29 cellular contexts compared by ENCODE assay signal in genomic region chr5:124641154-124641792, GRCh38.
DNase-seq lines count a peak whose midpoint lies in the region; ATAC-seq, FAIRE-seq and TF ChIP-seq lines count a peak whose summit lies in the region.
"Had no signal": no experiment of that assay in that cellular context is flagged by ENCODE, and none has a peak within 500 bp of the region (broad histone marks: within the 10 kb centered on the region; RNA-seq: fewer than 3 reads in every experiment).

No MANE protein-coding gene starts in this region.

- H3K4me1 Mint-ChIP-seq in progenitor cell of endocrine pancreas (ENCODE audit: low read depth) = peaks cover 31% of the 10 kb centered on the region
- H3K4me1 Mint-ChIP-seq: activated naive CD8-positive, alpha-beta T cell treated with anti-CD3 and anti-CD28 coated beads for 36 hours had no signal

- H2AFZ ChIP-seq in OCI-LY3 (ENCODE audit: low read depth, low read length) = no peak overlapping the region

- no peak for ATAC-seq in activated naive CD4-positive, alpha-beta T cell treated with anti-CD3 and anti-CD28 coated beads, Interleukin-2, amount 50 U/mL, for 72 hours

- intact Hi-C loops in kidney (cut with DNase I) = no loop called here

- H3K36me3 Mint-ChIP-seq in progenitor cell of endocrine pancreas (ENCODE audit: insufficient read depth) = peaks cover 49% of the 10 kb centered on the region
- peaks cover 0 to 5% of the 10 kb centered on the region in 2 donors for H3K36me3 Mint-ChIP-seq in activated naive CD4-positive, alpha-beta T cell treated with anti-CD3 and anti-CD28 coated beads, Interleukin-2, amount 50 U/mL, for 72 hours
- H3K36me3 Mint-ChIP-seq: activated naive CD8-positive, alpha-beta T cell treated with anti-CD3 and anti-CD28 coated beads for 36 hours had no signal

- H3K9me3 ChIP-seq in OCI-LY3 (ENCODE audit: insufficient read depth, low read length) (no peaks in the 10 kb centered on the region), kidney (ENCODE audit: control insufficient read depth in 1 of 2, low read length in 2 of 2) (peaks cover 0 to 4% of the 10 kb centered on the region in 2 donors)
- H3K9me3 ChIP-seq: ascending aorta, BLaER1, Caco-2, neutrophil had no signal

- H4K20me1 ChIP-seq in OCI-LY3 (ENCODE audit: insufficient read depth, low read length) = no peaks in the 10 kb centered on the region

- no peak overlapping the region for H3K4me3 ChIP-seq in OCI-LY3 (ENCODE audit: low read length)
- peak overlapping the region in 1 of 2 donors; percentile 2 for H3K4me3 ChIP-seq in kidney (ENCODE audit: low read length in 2 of 2)
- H3K4me3 ChIP-seq: ascending aorta, BLaER1, skin epidermis had no signal

- H3K4me1 ChIP-seq in OCI-LY3 (ENCODE audit: low read length) (peaks cover 20% of the 10 kb centered on the region), kidney (ENCODE audit: control insufficient read depth in 1 of 2, insufficient read depth in 1 of 2, low read depth in 1 of 2, low read length in 2 of 2) (peaks cover 0 to 5% of the 10 kb centered on the region in 2 donors)
- H3K4me1 ChIP-seq: ascending aorta had no signal

- DNase-seq in DMS53 (lab: John Stamatoyannopoulos, UW) (peak; percentile 92), kidney (peak; percentile 75), progenitor cell of endocrine pancreas (ENCODE audit: low spot score, unreplicated experiment) (no peak), DMS79 treated with DMSO at 0.1 percent for 48 hours (lab: John Stamatoyannopoulos, UW) (no peak), hepatic stellate cell (ENCODE audit: low spot score) (no peak), NCI-H345 treated with DMSO at 0.1 percent for 48 hours (lab: John Stamatoyannopoulos, UW; ENCODE audit: unreplicated experiment) (no peak)
- DNase-seq in activated naive CD4-positive, alpha-beta T cell treated with anti-CD3 and anti-CD28 coated beads, Interleukin-2, amount 50 U/mL, for 72 hours (ENCODE audit: low spot score in 2 of 2) = no peak
- DNase-seq: ACHN; activated CD4-positive, alpha-beta T cell treated with anti-CD3 and anti-CD28 coated beads, Interleukin-2, amount 50 U/mL, for 48 hours; activated naive CD8-positive, alpha-beta T cell treated with anti-CD3 and anti-CD28 coated beads for 36 hours; Caco-2; central memory CD4-positive, alpha-beta T cell; dermis blood vessel endothelial cell; EL; mammary epithelial cell; MM.1S; NCI-H1417 treated with DMSO at 0.1 percent for 48 hours; NCI-H2171; NCI-H526; stimulated activated CD4-positive, alpha-beta T cell treated with anti-CD3 and anti-CD28 coated beads, Interleukin-1b, Interleukin-23, amount 100 ng/mL, for 48 hours; T-helper 9 cell; WERI-Rb-1 had no signal

- no peak for TF ChIP-seq CTCF in OCI-LY3 (IDR thresholded peaks at IDR 0.05; ENCODE audit: low read depth, low read length)
- no peak for TF ChIP-seq CTCF in kidney (IDR thresholded peaks at IDR 0.05; ENCODE audit: borderline replicate concordance, extremely low read depth, insufficient read depth)
- no peak for TF ChIP-seq CTCF in progenitor cell of endocrine pancreas (IDR thresholded peaks at IDR 0.05; ENCODE audit: unreplicated experiment)

- no peak overlapping the region for H3K4me3 Mint-ChIP-seq in progenitor cell of endocrine pancreas (ENCODE audit: low read depth)
- H3K4me3 Mint-ChIP-seq: activated naive CD8-positive, alpha-beta T cell treated with anti-CD3 and anti-CD28 coated beads for 36 hours had no signal

- H3K36me3 ChIP-seq in OCI-LY3 (replicated peaks; ENCODE audit: low read depth, low read length) = no peaks in the 10 kb centered on the region
- peaks cover 0 to 4% of the 10 kb centered on the region in 2 donors for H3K36me3 ChIP-seq in kidney (ENCODE audit: control insufficient read depth in 1 of 2, insufficient read depth in 2 of 2, low read length in 2 of 2)
- H3K36me3 ChIP-seq: neutrophil had no signal

- H3K27ac Mint-ChIP-seq in progenitor cell of endocrine pancreas = peak overlapping the region; percentile 49
- H3K27ac Mint-ChIP-seq in activated naive CD4-positive, alpha-beta T cell treated with anti-CD3 and anti-CD28 coated beads, Interleukin-2, amount 50 U/mL, for 72 hours = no peak overlapping the region
- H3K27ac Mint-ChIP-seq: activated naive CD8-positive, alpha-beta T cell treated with anti-CD3 and anti-CD28 coated beads for 36 hours had no signal

- peak overlapping the region; percentile 41; the same call in 1 of the 2 replicates for H3K4me2 ChIP-seq in OCI-LY3 (ENCODE audit: low read length)
- H3K4me2 ChIP-seq: BLaER1 had no signal

- no peak for FAIRE-seq in kidney (lab: Jason Lieb, UNC)
- FAIRE-seq: endothelial cell of umbilical vein, urothelium cell line had no signal

- H3K9me3 Mint-ChIP-seq in progenitor cell of endocrine pancreas (ENCODE audit: low read depth) = no peaks in the 10 kb centered on the region
- no peaks in the 10 kb centered on the region for H3K9me3 Mint-ChIP-seq in activated naive CD4-positive, alpha-beta T cell treated with anti-CD3 and anti-CD28 coated beads, Interleukin-2, amount 50 U/mL, for 72 hours
- H3K9me3 Mint-ChIP-seq: activated naive CD8-positive, alpha-beta T cell treated with anti-CD3 and anti-CD28 coated beads for 36 hours had no signal

- H3K9ac ChIP-seq in OCI-LY3 (ENCODE audit: low read length) = no peak overlapping the region
- peak overlapping the region in 1 of 2 donors; percentile 32 for H3K9ac ChIP-seq in kidney (ENCODE audit: low read length in 2 of 2)
- H3K9ac ChIP-seq: BLaER1 had no signal

- no peak overlapping the region for H3K27ac ChIP-seq in OCI-LY3 (ENCODE audit: low read length)
- H3K27ac ChIP-seq in kidney (ENCODE audit: low read depth in 2 of 2, low read length in 2 of 2) = no peak overlapping the region
- H3K27ac ChIP-seq: ascending aorta, BLaER1, neutrophil, skin epidermis, WERI-Rb-1 had no signal

- no peaks in the 10 kb centered on the region for H3K27me3 Mint-ChIP-seq in progenitor cell of endocrine pancreas

- no peaks in the 10 kb centered on the region for H3K79me2 ChIP-seq in OCI-LY3 (ENCODE audit: low read length)

- no peaks in the 10 kb centered on the region for H3K27me3 ChIP-seq in OCI-LY3 (ENCODE audit: low read depth, low read length)
- H3K27me3 ChIP-seq: ascending aorta, BLaER1 had no signal

Comparison
In these comparisons a context has a peak if more than half of its experiments do, and no peak if none do; other contexts are left out.
1. DNase-seq: peak in DMS53 (single experiment) and kidney (single experiment); none in progenitor cell of endocrine pancreas (single experiment), DMS79 treated with DMSO at 0.1 percent for 48 hours (single experiment), hepatic stellate cell (single experiment), activated naive CD4-positive, alpha-beta T cell treated with anti-CD3 and anti-CD28 coated beads, Interleukin-2, amount 50 U/mL, for 72 hours (0 of 2) and NCI-H345 treated with DMSO at 0.1 percent for 48 hours (single experiment).